Comparison of ENCODE assay signal across 29 cellular contexts in the genomic region with DNA sequence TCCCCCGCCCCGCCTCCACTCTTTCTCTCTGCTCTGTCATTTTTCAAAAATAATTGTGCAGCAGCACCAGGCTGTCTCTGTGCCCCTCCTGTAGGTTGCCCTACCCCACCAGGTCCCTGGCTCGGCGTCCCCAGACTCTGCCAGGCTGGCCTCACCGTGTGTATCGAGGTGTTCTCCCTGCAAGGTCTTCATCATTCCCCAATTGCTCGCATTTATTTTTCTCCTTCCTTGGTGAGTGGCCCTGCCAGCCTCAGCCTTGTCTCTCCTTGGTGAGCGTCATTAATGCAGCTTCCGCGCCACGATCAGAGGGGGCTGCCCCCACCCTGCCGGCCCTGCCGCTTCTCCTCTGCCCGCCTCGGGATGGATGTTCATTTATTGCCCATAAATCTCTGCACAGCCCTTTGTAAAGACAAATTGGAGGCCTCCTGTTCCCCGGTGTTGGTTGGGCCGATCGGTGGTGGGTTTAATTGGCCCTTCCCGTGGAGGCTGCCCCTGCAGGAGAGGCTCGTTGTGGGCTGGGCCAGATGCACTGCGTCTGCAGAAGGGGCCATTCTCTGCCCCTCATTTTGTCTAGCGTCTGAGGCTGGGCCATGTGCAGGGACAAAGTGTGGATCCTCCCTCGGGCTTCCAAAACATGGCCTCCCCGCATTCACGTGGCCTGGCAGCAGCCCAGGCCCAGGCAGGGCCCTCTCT.
"Had no signal": no experiment of that assay in that cellular context is flagged by ENCODE, and none has a peak within 500 bp of the region (broad histone marks: within the 10 kb centered on the region; RNA-seq: fewer than 3 reads in every experiment).

No MANE protein-coding gene starts in this region.

- DNase-seq: activated CD4-positive, alpha-beta T cell treated with anti-CD3 and anti-CD28 coated beads, Interleukin-2, amount 50 U/mL, for 1 hour; activated CD4-positive, CD25-positive, alpha-beta regulatory T cell treated with anti-CD3 and anti-CD28 coated beads, Interleukin-2, amount 50 U/mL, for 72 hours; activated CD8-positive, alpha-beta T cell treated with anti-CD3 and anti-CD28 coated beads for 36 hours; activated naive CD4-positive, alpha-beta T cell treated with anti-CD3 and anti-CD28 coated beads, Interleukin-2, amount 50 U/mL, for 16 hours; activated T-cell treated with anti-CD3 and anti-CD28 coated beads, Interleukin-2, amount 50 U/mL, for 72 hours; amygdala; colonic mucosa; effector CD8-positive, alpha-beta T cell; kidney glomerular epithelial cell; left lung; lower lobe of right lung; mesendoderm; mucosa of descending colon; occipital lobe; psoas muscle; sigmoid colon; stimulated activated CD4-positive, alpha-beta T cell treated with anti-CD3 and anti-CD28 coated beads, Interleukin-1b, Interleukin-23, amount 100 ng/mL, for 48 hours; stimulated activated CD4-positive, alpha-beta T cell treated with anti-CD3 and anti-CD28 coated beads, Interleukin-4, amount 100 ng/mL, for 4 hours; stimulated activated CD8-positive, alpha-beta memory T cell treated with anti-CD3 and anti-CD28 coated beads, Interleukin-4, amount 100 ng/mL, for 48 hours; stimulated activated naive B cell treated with anti-CD40 and anti-IgM and Interleukin-4, amounts not matched to agents 10 μg/mL and 1 μg/mL and 100 μg/mL, for 72 hours; stomach; T1000; tibial artery; upper lobe of right lung; WERI-Rb-1 had no signal

- H3K27ac Mint-ChIP-seq: activated CD8-positive, alpha-beta T cell treated with anti-CD3 and anti-CD28 coated beads for 36 hours; activated T-cell treated with anti-CD3 and anti-CD28 coated beads, Interleukin-2, amount 50 U/mL, for 72 hours; natural killer cell treated with Interleukin-12 subunit alpha and Interleukin-12 subunit beta and Interleukin-15 and Interleukin-18, amount 100 ng/mL, for 72 hours; stimulated activated naive B cell treated with anti-CD40 and anti-IgM and Interleukin-4, amounts not matched to agents 10 μg/mL and 1 μg/mL and 100 μg/mL, for 72 hours had no signal

- ATAC-seq: activated CD8-positive, alpha-beta T cell treated with anti-CD3 and anti-CD28 coated beads for 36 hours; activated T-cell treated with anti-CD3 and anti-CD28 coated beads, Interleukin-2, amount 50 U/mL, for 72 hours; left lung; lower lobe of right lung; mucosa of descending colon; natural killer cell treated with Interleukin-12 subunit alpha and Interleukin-12 subunit beta and Interleukin-15 and Interleukin-18, amount 100 ng/mL, for 72 hours; psoas muscle; stimulated activated naive B cell treated with anti-CD40 and anti-IgM and Interleukin-4, amounts not matched to agents 10 μg/mL and 1 μg/mL and 100 μg/mL, for 72 hours; upper lobe of right lung had no signal

- H3K4me3 Mint-ChIP-seq: activated CD8-positive, alpha-beta T cell treated with anti-CD3 and anti-CD28 coated beads for 36 hours; activated T-cell treated with anti-CD3 and anti-CD28 coated beads, Interleukin-2, amount 50 U/mL, for 72 hours; natural killer cell treated with Interleukin-12 subunit alpha and Interleukin-12 subunit beta and Interleukin-15 and Interleukin-18, amount 100 ng/mL, for 72 hours; stimulated activated naive B cell treated with anti-CD40 and anti-IgM and Interleukin-4, amounts not matched to agents 10 μg/mL and 1 μg/mL and 100 μg/mL, for 72 hours had no signal

- H3K4me2 ChIP-seq: smooth muscle cell had no signal

- H3K9me3 ChIP-seq: colonic mucosa, left lung, lower lobe of right lung, mucosa of descending colon, psoas muscle, sigmoid colon, stomach, tibial artery, upper lobe of right lung had no signal

- FAIRE-seq: frontal cortex had no signal

- H3K79me2 ChIP-seq: parathyroid adenoma had no signal

- H3K36me3 ChIP-seq: colonic mucosa, left lung, lower lobe of right lung, sigmoid colon, stomach, tibial artery, upper lobe of right lung, WERI-Rb-1 had no signal

- H3K27me3 Mint-ChIP-seq: activated CD8-positive, alpha-beta T cell treated with anti-CD3 and anti-CD28 coated beads for 36 hours; natural killer cell treated with Interleukin-12 subunit alpha and Interleukin-12 subunit beta and Interleukin-15 and Interleukin-18, amount 100 ng/mL, for 72 hours had no signal

- H3K4me3 ChIP-seq: colonic mucosa, left lung, lower lobe of right lung, mucosa of descending colon, psoas muscle, sigmoid colon, smooth muscle cell, stomach, tibial artery, upper lobe of right lung had no signal

- H3K36me3 Mint-ChIP-seq: natural killer cell treated with Interleukin-12 subunit alpha and Interleukin-12 subunit beta and Interleukin-15 and Interleukin-18, amount 100 ng/mL, for 72 hours; stimulated activated naive B cell treated with anti-CD40 and anti-IgM and Interleukin-4, amounts not matched to agents 10 μg/mL and 1 μg/mL and 100 μg/mL, for 72 hours had no signal

- H3K27me3 ChIP-seq: colonic mucosa, left lung, stomach, upper lobe of right lung had no signal

- H3K4me1 ChIP-seq: colonic mucosa, parathyroid adenoma had no signal

- H3K9me3 Mint-ChIP-seq: activated CD8-positive, alpha-beta T cell treated with anti-CD3 and anti-CD28 coated beads for 36 hours; activated T-cell treated with anti-CD3 and anti-CD28 coated beads, Interleukin-2, amount 50 U/mL, for 72 hours; natural killer cell treated with Interleukin-12 subunit alpha and Interleukin-12 subunit beta and Interleukin-15 and Interleukin-18, amount 100 ng/mL, for 72 hours; stimulated activated naive B cell treated with anti-CD40 and anti-IgM and Interleukin-4, amounts not matched to agents 10 μg/mL and 1 μg/mL and 100 μg/mL, for 72 hours had no signal

- H3K27ac ChIP-seq: colonic mucosa, left lung, lower lobe of right lung, parathyroid adenoma, psoas muscle, sigmoid colon, stomach, tibial artery, upper lobe of right lung, WERI-Rb-1 had no signal

- H2AFZ ChIP-seq: parathyroid adenoma had no signal
